ENCODE assay signal across 8 cellular contexts in the genomic region with DNA sequence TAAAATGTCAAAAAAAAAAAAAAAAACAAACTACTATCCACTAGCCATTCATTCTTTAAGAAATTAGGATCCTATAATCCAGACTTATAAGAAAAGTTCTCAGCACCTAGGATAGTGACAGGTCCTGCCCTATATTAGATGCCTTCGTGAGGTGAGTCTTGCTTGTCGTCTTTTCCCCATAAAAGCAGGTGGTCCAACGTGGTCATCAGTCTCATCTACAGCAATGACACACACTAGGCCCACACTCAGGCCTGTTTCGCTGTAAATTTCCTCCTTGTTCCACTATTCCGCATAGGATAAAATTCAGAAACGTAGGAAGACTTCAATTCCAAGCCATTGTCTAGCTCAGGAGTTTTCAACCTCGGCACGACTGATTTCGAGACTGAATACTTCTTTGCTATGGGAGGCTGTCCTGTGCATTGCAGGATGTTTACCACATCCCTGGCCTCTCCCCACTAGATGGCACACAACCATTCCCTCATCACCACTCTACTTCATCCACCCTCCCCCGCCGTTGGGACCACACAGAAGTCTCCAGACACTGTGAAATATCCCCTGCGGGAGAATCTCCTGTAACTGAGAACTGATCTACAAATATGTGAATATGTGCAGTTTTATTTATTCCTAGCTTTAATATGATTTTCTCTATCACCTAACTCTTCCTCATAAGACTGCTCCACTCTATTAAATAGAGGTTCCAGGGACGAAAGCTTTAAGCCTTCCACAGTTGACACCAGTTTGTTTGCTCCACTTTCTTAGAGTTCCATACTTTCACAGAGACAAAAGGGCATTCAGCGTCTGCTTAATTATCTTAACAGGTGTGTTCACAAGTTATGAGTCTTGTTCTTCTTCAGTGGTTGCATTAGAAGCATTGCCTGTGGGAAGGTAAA.
A peak's percentile ranks its signal among the peaks of the same experiment; 100 is the strongest.
DNase-seq lines count a peak whose midpoint lies in the region; ATAC-seq and TF ChIP-seq lines count a peak whose summit lies in the region.

No MANE protein-coding gene starts in this region.

- no peak overlapping the region for H3K27ac Mint-ChIP-seq in CD8-positive, alpha-beta memory T cell

- H2AFZ ChIP-seq in OCI-LY1 (ENCODE audit: low read length): no peak overlapping the region

- no peaks in the 10 kb centered on the region for H3K36me3 ChIP-seq in OCI-LY1 (ENCODE audit: insufficient read depth, low read length)
- no peaks in the 10 kb centered on the region for H3K36me3 ChIP-seq in CD8-positive, alpha-beta memory T cell (ENCODE audit: insufficient read depth, low read length)

- no peaks in the 10 kb centered on the region for H3K9me2 ChIP-seq in OCI-LY1 (ENCODE audit: low read depth, low read length)

- H3K4me2 ChIP-seq in OCI-LY1 (ENCODE audit: low read length): no peak overlapping the region

- CTCF ChIA-PET in HEK293T (lab: Yijun Ruan, JAX): interaction anchor here (1.8 kb wide), 1 partner anchor 9 kb away, joined by 10 read pairs; no protein-coding TSS in a partner anchor
- CTCF ChIA-PET in CD8-positive, alpha-beta memory T cell (lab: Charles Lee): no interaction called here

- no peak for ATAC-seq in GM19467 (IDR thresholded peaks at IDR 0.05; ENCODE audit: unreplicated experiment)

- no peaks in the 10 kb centered on the region for H3K27me3 Mint-ChIP-seq in CD8-positive, alpha-beta memory T cell

- DNase-seq in AG20443 (ENCODE audit: low spot score) (peak; percentile 9), HEK293T (ENCODE audit: extremely low spot score) (peak; percentile 34), fibroblast of the conjunctiva (ENCODE audit: low read depth) (peak; percentile 9), renal cortical epithelial cell (ENCODE audit: low read depth) (peak; percentile 44), T-helper 9 cell (no peak)
- DNase-seq in CD8-positive, alpha-beta memory T cell: no peak

- H3K36me3 Mint-ChIP-seq in CD8-positive, alpha-beta memory T cell: no peaks in the 10 kb centered on the region

- POLR2A ChIA-PET in HEK293T (lab: Yijun Ruan, JAX): no interaction called here
- POLR2A ChIA-PET in CD8-positive, alpha-beta memory T cell (lab: Charles Lee): no interaction called here

- no peaks in the 10 kb centered on the region for H3K4me1 Mint-ChIP-seq in CD8-positive, alpha-beta memory T cell

- H3K4me3 ChIP-seq in OCI-LY1 (ENCODE audit: low read depth, low read length, poor library complexity, severe bottlenecking): no peak overlapping the region
- no peak overlapping the region for H3K4me3 ChIP-seq in CD8-positive, alpha-beta memory T cell (ENCODE audit: low read length)

- peak; percentile 53 for TF ChIP-seq CTCF in OCI-LY1 (IDR thresholded peaks at IDR 0.05; ENCODE audit: low read length)

- no peaks in the 10 kb centered on the region for H3K27me3 ChIP-seq in OCI-LY1 (ENCODE audit: insufficient read depth, low read length)
- H3K27me3 ChIP-seq in CD8-positive, alpha-beta memory T cell (ENCODE audit: insufficient read depth, low read length, poor library complexity, severe bottlenecking): no peaks in the 10 kb centered on the region

- H4K20me1 ChIP-seq in OCI-LY1 (ENCODE audit: insufficient read depth, low read length): no peaks in the 10 kb centered on the region

- no peaks in the 10 kb centered on the region for H3K9me3 ChIP-seq in OCI-LY1 (ENCODE audit: low read length)
- no peaks in the 10 kb centered on the region for H3K9me3 ChIP-seq in CD8-positive, alpha-beta memory T cell (ENCODE audit: low read length)

- H3K4me1 ChIP-seq in OCI-LY1 (ENCODE audit: insufficient read depth, low read length, severe bottlenecking): no peaks in the 10 kb centered on the region
- H3K4me1 ChIP-seq in CD8-positive, alpha-beta memory T cell (ENCODE audit: insufficient read depth, low read length): no peaks in the 10 kb centered on the region

- no peaks in the 10 kb centered on the region for H3F3A ChIP-seq in OCI-LY1 (ENCODE audit: insufficient read depth, low read length)

- H3K79me2 ChIP-seq in OCI-LY1 (ENCODE audit: insufficient read depth, low read length): no peaks in the 10 kb centered on the region

- H3K27ac ChIP-seq in OCI-LY1 (ENCODE audit: low read depth, low read length, poor library complexity, severe bottlenecking): no peak overlapping the region
- H3K27ac ChIP-seq in CD8-positive, alpha-beta memory T cell (ENCODE audit: low read depth, low read length): no peak overlapping the region

- H3K9ac ChIP-seq in OCI-LY1 (ENCODE audit: low read length): no peak overlapping the region

- H3K9me3 Mint-ChIP-seq in CD8-positive, alpha-beta memory T cell: peaks cover 5 to 17% (median 7%) of the 10 kb centered on the region in 5 donors

- H3K4me3 Mint-ChIP-seq in CD8-positive, alpha-beta memory T cell: no peak overlapping the region

TF ChIP-seq in HEK293T, 16 proteins besides CTCF, POLR2A, EP300 and RAD21:
- no peak for TF ChIP-seq ARNT (IDR thresholded peaks at IDR 0.05)
- TF ChIP-seq ZNF384 (IDR thresholded peaks at IDR 0.05): no peak
- TF ChIP-seq FOXA1 (IDR thresholded peaks at IDR 0.05): no peak
- no peak for TF ChIP-seq CTBP1 (IDR thresholded peaks at IDR 0.05; ENCODE audit: borderline replicate concordance)
- TF ChIP-seq BHLHE40 (IDR thresholded peaks at IDR 0.05; ENCODE audit: borderline replicate concordance): no peak
- no peak for TF ChIP-seq FOXK2 (IDR thresholded peaks at IDR 0.05)
- TF ChIP-seq TARDBP (IDR thresholded peaks at IDR 0.05): no peak
- no peak for TF ChIP-seq ELF4 (IDR thresholded peaks at IDR 0.05)
- no peak for TF ChIP-seq SUZ12 (IDR thresholded peaks at IDR 0.05)
- TF ChIP-seq L3MBTL2 (conservative IDR thresholded peaks at IDR 0.05): no peak
- no peak for TF ChIP-seq SP1 (IDR thresholded peaks at IDR 0.05)
- TF ChIP-seq FOXM1 (IDR thresholded peaks at IDR 0.05; ENCODE audit: borderline replicate concordance): no peak
- TF ChIP-seq LEF1 (IDR thresholded peaks at IDR 0.05; ENCODE audit: borderline replicate concordance): no peak
- TF ChIP-seq, protein P1, sequence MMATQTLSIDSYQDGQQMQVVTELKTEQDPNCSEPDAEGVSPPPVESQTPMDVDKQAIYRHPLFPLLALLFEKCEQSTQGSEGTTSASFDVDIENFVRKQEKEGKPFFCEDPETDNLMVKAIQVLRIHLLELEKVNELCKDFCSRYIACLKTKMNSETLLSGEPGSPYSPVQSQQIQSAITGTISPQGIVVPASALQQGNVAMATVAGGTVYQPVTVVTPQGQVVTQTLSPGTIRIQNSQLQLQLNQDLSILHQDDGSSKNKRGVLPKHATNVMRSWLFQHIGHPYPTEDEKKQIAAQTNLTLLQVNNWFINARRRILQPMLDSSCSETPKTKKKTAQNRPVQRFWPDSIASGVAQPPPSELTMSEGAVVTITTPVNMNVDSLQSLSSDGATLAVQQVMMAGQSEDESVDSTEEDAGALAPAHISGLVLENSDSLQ (IDR thresholded peaks at IDR 0.05): no peak
- TF ChIP-seq HDGF (IDR thresholded peaks at IDR 0.05; ENCODE audit: borderline replicate concordance): no peak
- TF ChIP-seq NFRKB (IDR thresholded peaks at IDR 0.05): no peak

Comparison
In these comparisons a context has a peak if more than half of its experiments do, and no peak if none do; other contexts are left out.
1. DNase-seq: peak in AG20443 (single experiment), HEK293T (single experiment), fibroblast of the conjunctiva (single experiment) and renal cortical epithelial cell (single experiment); none in T-helper 9 cell (single experiment) and CD8-positive, alpha-beta memory T cell (0 of 5).